In the genomic region with DNA sequence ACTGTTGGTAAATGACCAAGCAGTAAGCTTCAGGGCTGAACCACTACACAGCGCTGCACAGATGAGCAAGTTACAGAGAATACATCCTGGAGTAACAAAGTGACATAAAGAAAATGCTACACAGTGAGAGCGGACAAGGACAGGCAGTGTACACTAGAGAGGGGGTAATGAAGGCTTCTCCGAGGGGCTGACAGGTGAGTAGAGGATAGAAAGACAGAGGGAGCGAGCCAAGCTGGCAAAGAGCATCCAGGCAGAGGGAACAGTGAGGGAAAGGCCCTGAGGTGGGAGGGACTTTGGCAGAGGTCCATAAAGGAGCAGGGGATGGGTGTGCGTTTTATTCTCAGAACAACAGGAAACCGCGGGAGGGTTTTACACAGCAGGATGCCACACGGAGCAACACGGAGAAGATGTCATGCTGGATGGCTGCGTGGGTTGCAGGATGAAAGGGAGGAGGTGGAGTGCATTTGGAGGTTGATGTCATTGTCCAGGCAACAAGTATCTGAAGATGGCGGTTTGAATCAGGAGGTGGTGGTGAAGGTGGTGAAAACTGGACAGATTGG, we compare ENCODE assay signal across 11 cellular contexts. TPM values are rescaled to one million over a fixed set of nuclear protein-coding genes. Genes with fewer than 3 reads are reported as not detected.
DNase-seq lines count a peak whose midpoint lies in the region; ATAC-seq and TF ChIP-seq lines count a peak whose summit lies in the region.
"Had no signal": no experiment of that assay in that cellular context is flagged by ENCODE, and none has a peak within 500 bp of the region (broad histone marks: within the 10 kb centered on the region; RNA-seq: fewer than 3 reads in every experiment).

No MANE protein-coding gene starts in this region.

- H4K20me1 ChIP-seq in DND-41 (ENCODE audit: insufficient read depth, low read length): peaks cover 7% of the 10 kb centered on the region; the same call in 1 of the 2 replicates
- H4K20me1 ChIP-seq in SK-N-SH (ENCODE audit: insufficient read depth): no peaks in the 10 kb centered on the region
- H4K20me1 ChIP-seq: BLaER1 had no signal

- H3F3A ChIP-seq in SK-N-SH (replicated peaks; ENCODE audit: insufficient read depth): no peaks in the 10 kb centered on the region

- H2AFZ ChIP-seq in DND-41 (ENCODE audit: low read depth, low read length) (0 out of 2 replicates have a peak overlapping the region, but pooled peaks have one; percentile 0), SK-N-SH (ENCODE audit: low read depth) (no peak overlapping the region)

- no peaks in the 10 kb centered on the region for H3K27me3 ChIP-seq in DND-41 (ENCODE audit: insufficient read depth, low read length, poor library complexity)
- no peaks in the 10 kb centered on the region for H3K27me3 ChIP-seq in SK-N-SH (ENCODE audit: insufficient read depth)
- H3K27me3 ChIP-seq: BLaER1 had no signal

- POLR2A ChIA-PET in SK-N-SH (lab: Yijun Ruan, JAX): no interaction called here

- H3K79me2 ChIP-seq in DND-41 (ENCODE audit: insufficient read depth, low read length) (no peaks in the 10 kb centered on the region), SK-N-SH (ENCODE audit: insufficient read depth) (no peaks in the 10 kb centered on the region)

- H3K9ac ChIP-seq in DND-41 (ENCODE audit: low read depth, low read length) (no peak overlapping the region), SK-N-SH (no peak overlapping the region)
- H3K9ac ChIP-seq: BLaER1 had no signal

- no peak for TF ChIP-seq EP300 in SK-N-SH (IDR thresholded peaks at IDR 0.05; ENCODE audit: borderline replicate concordance in 1 of 2, low read depth in 1 of 2, low read length in 1 of 2)

- no peaks in the 10 kb centered on the region for H3K9me2 ChIP-seq in SK-N-SH

- CTCF ChIA-PET in SK-N-SH (lab: Yijun Ruan, JAX): interaction anchor here (1.0 to 3.8 kb wide), 5 partner anchors 14 to 211 kb away, joined by 3 to 21 read pairs (median 10); a partner anchor contains a TSS

- DNase-seq in DND-41 (peak; percentile 74), T-helper 22 cell (ENCODE audit: low read depth) (peak; percentile 58), SK-N-SH (no peak), UCSD-AML1 (lab: John Stamatoyannopoulos, UW; ENCODE audit: unreplicated experiment) (no peak), RKO (ENCODE audit: low spot score) (no peak)
- peak; percentile 80 for DNase-seq in activated effector memory CD4-positive, alpha-beta T cell treated with anti-CD3 and anti-CD28 coated beads, Interleukin-2, amount 50 U/mL, for 16 hours
- DNase-seq in stimulated activated CD4-positive, alpha-beta T cell treated with anti-CD3 and anti-CD28 coated beads, Interleukin-15, amount 100 ng/mL, for 24 hours: peak; percentile 72
- DNase-seq: NCI-H146, substantia nigra had no signal

- H3K4me3 ChIP-seq in DND-41 (ENCODE audit: low read depth in 1 of 2, low read length in 2 of 2) (peak overlapping the region in 1 of 2 experiments; percentile 20; a peak in 1 of 4 replicates), SK-N-SH (ENCODE audit: low read depth in 2 of 2, low read length in 1 of 2) (no peak overlapping the region)
- H3K4me3 ChIP-seq: BLaER1 had no signal

- H3K4me1 ChIP-seq in DND-41 (ENCODE audit: insufficient read depth, low read length) (peaks cover 22% of the 10 kb centered on the region), SK-N-SH (ENCODE audit: control insufficient read depth in 1 of 2, insufficient read depth in 2 of 2, low read depth in 1 of 2, low read length in 1 of 2) (peaks cover 0 to 5% of the 10 kb centered on the region in 2 experiments; a peak in 1 of 4 replicates)

- no peak for TF ChIP-seq RAD21 in SK-N-SH (IDR thresholded peaks at IDR 0.05; ENCODE audit: low read length)

- H3K36me3 ChIP-seq in DND-41 (ENCODE audit: insufficient read depth, low read length) (no peaks in the 10 kb centered on the region), SK-N-SH (replicated peaks in 1 of 2; ENCODE audit: control insufficient read depth in 1 of 2, insufficient read depth in 2 of 2, low read length in 1 of 2) (no peaks in the 10 kb centered on the region)
- H3K36me3 ChIP-seq: BLaER1 had no signal

- peak; percentile 95 for ATAC-seq in DND-41 (ENCODE audit: insufficient read depth, low read depth)
- no peak for ATAC-seq in GM21447 (IDR thresholded peaks at IDR 0.05; ENCODE audit: unreplicated experiment)

- H3K9me3 ChIP-seq in DND-41 (ENCODE audit: insufficient read depth, low read length, severe bottlenecking) (no peaks in the 10 kb centered on the region), SK-N-SH (no peaks in the 10 kb centered on the region)

- H3K4me2 ChIP-seq in DND-41 (ENCODE audit: insufficient read depth, low read length) (peak overlapping the region; percentile 47), SK-N-SH (no peak overlapping the region)
- H3K4me2 ChIP-seq: BLaER1 had no signal

- TF ChIP-seq CTCF in DND-41 (IDR thresholded peaks at IDR 0.05; ENCODE audit: borderline replicate concordance, extremely low read depth, low read length, poor library complexity, severe bottlenecking) (no peak), SK-N-SH (IDR thresholded peaks at IDR 0.05) (no peak)

- peak overlapping the region; percentile 53 for H3K27ac ChIP-seq in DND-41 (ENCODE audit: low read length)
- no peak overlapping the region for H3K27ac ChIP-seq in SK-N-SH (ENCODE audit: low read depth in 2 of 2, low read length in 1 of 2)
- H3K27ac ChIP-seq: BLaER1 had no signal

- WGBS in SK-N-SH (ENCODE audit: low lambda C conversion rate): 35% methylated on average over 11 of the region's 11 CpGs

TF ChIP-seq in SK-N-SH, 30 proteins besides CTCF, POLR2A, EP300 and RAD21:
- TF ChIP-seq SIN3A (IDR thresholded peaks at IDR 0.05; ENCODE audit: borderline replicate concordance, low read depth, low read length): no peak
- no peak for TF ChIP-seq NRF1 (IDR thresholded peaks at IDR 0.05; ENCODE audit: low read depth, low read length)
- no peak for TF ChIP-seq TCF12 (IDR thresholded peaks at IDR 0.05)
- TF ChIP-seq, protein P1, sequence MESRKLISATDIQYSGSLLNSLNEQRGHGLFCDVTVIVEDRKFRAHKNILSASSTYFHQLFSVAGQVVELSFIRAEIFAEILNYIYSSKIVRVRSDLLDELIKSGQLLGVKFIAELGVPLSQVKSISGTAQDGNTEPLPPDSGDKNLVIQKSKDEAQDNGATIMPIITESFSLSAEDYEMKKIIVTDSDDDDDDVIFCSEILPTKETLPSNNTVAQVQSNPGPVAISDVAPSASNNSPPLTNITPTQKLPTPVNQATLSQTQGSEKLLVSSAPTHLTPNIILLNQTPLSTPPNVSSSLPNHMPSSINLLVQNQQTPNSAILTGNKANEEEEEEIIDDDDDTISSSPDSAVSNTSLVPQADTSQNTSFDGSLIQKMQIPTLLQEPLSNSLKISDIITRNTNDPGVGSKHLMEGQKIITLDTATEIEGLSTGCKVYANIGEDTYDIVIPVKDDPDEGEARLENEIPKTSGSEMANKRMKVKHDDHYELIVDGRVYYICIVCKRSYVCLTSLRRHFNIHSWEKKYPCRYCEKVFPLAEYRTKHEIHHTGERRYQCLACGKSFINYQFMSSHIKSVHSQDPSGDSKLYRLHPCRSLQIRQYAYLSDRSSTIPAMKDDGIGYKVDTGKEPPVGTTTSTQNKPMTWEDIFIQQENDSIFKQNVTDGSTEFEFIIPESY (IDR thresholded peaks at IDR 0.05; ENCODE audit: borderline replicate concordance, low read depth): no peak
- TF ChIP-seq NFIC (IDR thresholded peaks at IDR 0.05; ENCODE audit: borderline replicate concordance): no peak
- TF ChIP-seq, protein P2, sequence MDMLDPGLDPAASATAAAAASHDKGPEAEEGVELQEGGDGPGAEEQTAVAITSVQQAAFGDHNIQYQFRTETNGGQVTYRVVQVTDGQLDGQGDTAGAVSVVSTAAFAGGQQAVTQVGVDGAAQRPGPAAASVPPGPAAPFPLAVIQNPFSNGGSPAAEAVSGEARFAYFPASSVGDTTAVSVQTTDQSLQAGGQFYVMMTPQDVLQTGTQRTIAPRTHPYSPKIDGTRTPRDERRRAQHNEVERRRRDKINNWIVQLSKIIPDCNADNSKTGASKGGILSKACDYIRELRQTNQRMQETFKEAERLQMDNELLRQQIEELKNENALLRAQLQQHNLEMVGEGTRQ (IDR thresholded peaks at IDR 0.05; ENCODE audit: borderline replicate concordance, low read depth, low read length): no peak
- no peak for TF ChIP-seq YY1 (IDR thresholded peaks at IDR 0.05; ENCODE audit: low read depth)
- no peak for TF ChIP-seq FOXM1 (IDR thresholded peaks at IDR 0.05; ENCODE audit: low read depth)
- TF ChIP-seq FOXJ3 (CRISPR knock-in tag; IDR thresholded peaks at IDR 0.05): no peak
- TF ChIP-seq, protein P3, sequence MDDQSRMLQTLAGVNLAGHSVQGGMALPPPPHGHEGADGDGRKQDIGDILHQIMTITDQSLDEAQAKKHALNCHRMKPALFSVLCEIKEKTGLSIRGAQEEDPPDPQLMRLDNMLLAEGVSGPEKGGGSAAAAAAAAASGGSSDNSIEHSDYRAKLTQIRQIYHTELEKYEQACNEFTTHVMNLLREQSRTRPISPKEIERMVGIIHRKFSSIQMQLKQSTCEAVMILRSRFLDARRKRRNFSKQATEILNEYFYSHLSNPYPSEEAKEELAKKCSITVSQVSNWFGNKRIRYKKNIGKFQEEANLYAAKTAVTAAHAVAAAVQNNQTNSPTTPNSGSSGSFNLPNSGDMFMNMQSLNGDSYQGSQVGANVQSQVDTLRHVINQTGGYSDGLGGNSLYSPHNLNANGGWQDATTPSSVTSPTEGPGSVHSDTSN (IDR thresholded peaks at IDR 0.05): no peak
- TF ChIP-seq, protein P4, sequence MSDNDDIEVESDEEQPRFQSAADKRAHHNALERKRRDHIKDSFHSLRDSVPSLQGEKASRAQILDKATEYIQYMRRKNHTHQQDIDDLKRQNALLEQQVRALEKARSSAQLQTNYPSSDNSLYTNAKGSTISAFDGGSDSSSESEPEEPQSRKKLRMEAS (IDR thresholded peaks at IDR 0.05; ENCODE audit: low read depth): no peak
- TF ChIP-seq POLR2AphosphoS5 (IDR thresholded peaks at IDR 0.05; ENCODE audit: low read depth, low read length): no peak
- no peak for TF ChIP-seq TAF1 (IDR thresholded peaks at IDR 0.05; ENCODE audit: borderline replicate concordance, low read depth, low read length)
- TF ChIP-seq EZH2phosphoT487 (IDR thresholded peaks at IDR 0.05; ENCODE audit: borderline replicate concordance, low read depth): no peak
- no peak for TF ChIP-seq FOSL2 (IDR thresholded peaks at IDR 0.05; ENCODE audit: borderline replicate concordance, low read depth)
- no peak for TF ChIP-seq SMC3 (IDR thresholded peaks at IDR 0.05; ENCODE audit: low read depth, low read length)
- no peak for TF ChIP-seq GABPA (IDR thresholded peaks at IDR 0.05; ENCODE audit: low read depth)
- TF ChIP-seq RCOR1 (IDR thresholded peaks at IDR 0.05; ENCODE audit: low read length): no peak
- no peak for TF ChIP-seq TEAD4 (IDR thresholded peaks at IDR 0.05; ENCODE audit: borderline replicate concordance, insufficient read depth)
- TF ChIP-seq JUND (IDR thresholded peaks at IDR 0.05): no peak

RNA-seq across cellular contexts. Expression of a gene that starts 13.4 kb away (rescaled TPM):
- not detected in 2 replicates for polyA plus RNA-seq in SK-N-SH (2012; rRNA removed)
- polyA plus RNA-seq in SK-N-SH (2012; cell fraction: cytosol; rRNA removed): not detected in 2 replicates
- polyA plus RNA-seq in SK-N-SH (2012; cell fraction: nucleus; rRNA removed): not detected in 2 replicates

Comparison
In these comparisons a context has a peak if more than half of its experiments do, and no peak if none do; other contexts are left out.
1. DNase-seq: peak in DND-41 (single experiment), T-helper 22 cell (single experiment), activated effector memory CD4-positive, alpha-beta T cell treated with anti-CD3 and anti-CD28 coated beads, Interleukin-2, amount 50 U/mL, for 16 hours (single experiment) and stimulated activated CD4-positive, alpha-beta T cell treated with anti-CD3 and anti-CD28 coated beads, Interleukin-15, amount 100 ng/mL, for 24 hours (single experiment); none in SK-N-SH (single experiment), UCSD-AML1 (single experiment) and RKO (single experiment).